In the genomic region with DNA sequence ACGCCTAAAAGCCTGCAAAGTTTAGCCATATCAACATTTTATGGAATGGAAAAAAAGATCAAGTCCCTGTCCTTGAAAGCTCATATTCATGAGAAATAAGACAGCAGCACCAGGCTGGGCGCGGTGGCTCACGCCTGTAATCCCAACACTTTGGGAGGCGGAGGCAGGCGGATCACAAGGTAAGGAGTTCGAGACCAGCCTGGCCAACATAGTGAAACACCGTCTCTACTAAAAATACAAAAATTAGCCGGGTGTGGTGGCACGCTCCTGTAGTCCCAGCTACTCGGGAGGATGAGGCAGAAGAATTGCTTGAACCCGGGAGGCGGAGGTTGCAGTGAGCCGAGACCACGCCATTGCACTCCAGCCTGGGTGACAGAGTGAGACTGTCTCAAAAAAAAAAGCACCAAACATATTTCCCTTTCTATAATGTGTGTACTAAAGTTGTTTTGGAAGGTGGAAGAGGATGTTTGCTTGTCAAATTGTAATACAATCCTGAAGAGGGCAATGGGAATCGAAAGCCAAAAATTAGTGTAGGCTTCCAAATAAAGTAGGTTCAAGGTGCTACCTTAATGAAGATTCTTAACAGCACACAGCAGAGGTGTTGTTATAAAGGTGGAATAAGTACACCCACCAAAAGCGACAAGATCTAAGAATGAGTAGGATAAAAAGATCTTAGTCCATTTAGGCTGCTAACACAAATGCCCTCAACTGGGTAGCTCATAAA, we compare ENCODE assay signal across 8 cellular contexts. TPM values are rescaled to one million over a fixed set of nuclear protein-coding genes. Genes with fewer than 3 reads are reported as not detected.
DNase-seq lines count a peak whose midpoint lies in the region; ATAC-seq and TF ChIP-seq lines count a peak whose summit lies in the region.
"Not testable (repeated sequence)": the region's sequence is repeated elsewhere in the genome, so short reads cannot be mapped to it uniquely, and the experiment has no call there.

No MANE protein-coding gene starts in this region.

- H3K27me3 Mint-ChIP-seq in activated CD8-positive, alpha-beta T cell treated with anti-CD3 and anti-CD28 coated beads, Interleukin-2, amount 10 ng/mL, durations not matched to agents 7 days and 5 days (ENCODE audit: low read depth); memory B cell; type B pancreatic cell: not testable (repeated sequence)

- TF ChIP-seq CTCF in GM06990 (IDR thresholded peaks at IDR 0.05; ENCODE audit: insufficient read depth, low read length, poor library complexity, severe bottlenecking); mammary epithelial cell (conservative IDR thresholded peaks at IDR 0.05 in 1 of 2, IDR thresholded peaks at IDR 0.05 in 1 of 2; ENCODE audit: extremely low read depth in 1 of 2, insufficient read depth in 1 of 2, low read depth in 1 of 2, low read length in 2 of 2); fibroblast of pulmonary artery (IDR thresholded peaks at IDR 0.05; ENCODE audit: low read length, missing control alignments); prostate gland (IDR thresholded peaks at IDR 0.05); type B pancreatic cell (conservative IDR thresholded peaks at IDR 0.05): not testable (repeated sequence)

- ATAC-seq in activated CD8-positive, alpha-beta T cell treated with anti-CD3 and anti-CD28 coated beads, Interleukin-2, amount 10 ng/mL, durations not matched to agents 7 days and 5 days; memory B cell (ENCODE audit: low read depth): not testable (repeated sequence)

- POLR2A ChIA-PET in activated CD8-positive, alpha-beta T cell treated with anti-CD3 and anti-CD28 coated beads, Interleukin-2, amount 10 ng/mL, durations not matched to agents 7 days and 5 days (lab: Charles Lee) = interaction anchor here (0.7 to 4.6 kb wide), 10 partner anchors 10 to 328 kb away, joined by 3 to 37 read pairs (median 8); a partner anchor contains a TSS

- peak overlapping the region; percentile 79 for H3K4me2 ChIP-seq in mammary epithelial cell (ENCODE audit: insufficient read depth, low read depth, low read length)

- not testable (repeated sequence) for H3K27me3 ChIP-seq in GM06990 (replicated peaks; ENCODE audit: control insufficient read depth, insufficient read depth, low read length); NT2/D1 (ENCODE audit: insufficient read depth, insufficient read length); mammary epithelial cell (ENCODE audit: insufficient read depth, low read length); prostate gland (replicated peaks; ENCODE audit: insufficient read depth)

- not testable (repeated sequence) for TF ChIP-seq POLR2A in prostate gland (IDR thresholded peaks at IDR 0.05)

- dilution Hi-C loops in mammary epithelial cell (cut with HindIII; ENCODE audit: low sequenced_read_pairs) = not testable (repeated sequence)

- H3K9me3 ChIP-seq in NT2/D1 (ENCODE audit: insufficient read depth, low read length); mammary epithelial cell (replicated peaks; ENCODE audit: insufficient read depth, low read length); prostate gland: not testable (repeated sequence)

- not testable (repeated sequence) for DNase-seq in GM06990 (ENCODE audit: extremely low read depth, insufficient read length); NT2/D1 (ENCODE audit: low read depth, low spot score); activated CD8-positive, alpha-beta T cell treated with anti-CD3 and anti-CD28 coated beads, Interleukin-2, amount 10 ng/mL, durations not matched to agents 7 days and 5 days; mammary epithelial cell; fibroblast of pulmonary artery (ENCODE audit: low read depth); memory B cell (ENCODE audit: low spot score in 2 of 2); prostate gland (ENCODE audit: low spot score); type B pancreatic cell (ENCODE audit: extremely low spot score, unreplicated experiment)

- peaks cover 53% of the 10 kb centered on the region for H3K4me1 Mint-ChIP-seq in activated CD8-positive, alpha-beta T cell treated with anti-CD3 and anti-CD28 coated beads, Interleukin-2, amount 10 ng/mL, durations not matched to agents 7 days and 5 days (ENCODE audit: low read depth)
- H3K4me1 Mint-ChIP-seq in memory B cell (peaks cover 19% of the 10 kb centered on the region), type B pancreatic cell (ENCODE audit: unreplicated experiment) (peaks cover 20% of the 10 kb centered on the region)

- not testable (repeated sequence) for H3K9me3 Mint-ChIP-seq in activated CD8-positive, alpha-beta T cell treated with anti-CD3 and anti-CD28 coated beads, Interleukin-2, amount 10 ng/mL, durations not matched to agents 7 days and 5 days (ENCODE audit: insufficient read depth); memory B cell; type B pancreatic cell

- not testable (repeated sequence) for H3K4me1 ChIP-seq in NT2/D1 (ENCODE audit: insufficient read depth, insufficient read length); mammary epithelial cell (ENCODE audit: insufficient read depth, low read length); prostate gland (replicated peaks)

- H3K4me3 Mint-ChIP-seq in activated CD8-positive, alpha-beta T cell treated with anti-CD3 and anti-CD28 coated beads, Interleukin-2, amount 10 ng/mL, durations not matched to agents 7 days and 5 days = peak overlapping the region; percentile 96
- H3K4me3 Mint-ChIP-seq in memory B cell = peak overlapping the region; percentile 95
- H3K4me3 Mint-ChIP-seq in type B pancreatic cell = peak overlapping the region; percentile 95

- H4K20me1 ChIP-seq in mammary epithelial cell (ENCODE audit: insufficient read depth, low read length) = not testable (repeated sequence)

- intact Hi-C loops in mammary epithelial cell (cut with micrococcal nuclease) = not testable (repeated sequence)
- intact Hi-C loops in prostate gland (cut with DNase I) = loop anchor here (5.0 kb wide), 3 partner anchors 68 to 328 kb away; a partner anchor contains a TSS

- not testable (repeated sequence) for H3K9ac ChIP-seq in NT2/D1 (ENCODE audit: insufficient read length, low read depth)
- H3K9ac ChIP-seq in mammary epithelial cell (ENCODE audit: insufficient read depth, low read length) = peak overlapping the region; percentile 92

- CTCF ChIA-PET in activated CD8-positive, alpha-beta T cell treated with anti-CD3 and anti-CD28 coated beads, Interleukin-2, amount 10 ng/mL, durations not matched to agents 7 days and 5 days (lab: Charles Lee) = interaction anchor here (1.6 to 2.5 kb wide), 3 partner anchors 9 to 324 kb away, joined by 3 to 15 read pairs (median 13); a partner anchor contains a TSS
- CTCF ChIA-PET in mammary epithelial cell (lab: Charles Lee; ENCODE audit: low non-redundant PET) = interaction anchor here (0.6 kb wide), 1 partner anchor 322 kb away, joined by 4 read pairs; no protein-coding TSS in a partner anchor

- in situ Hi-C loops in mammary epithelial cell (cut with MboI; ENCODE audit: low sequenced_read_pairs in 2 of 2) = loop anchor here (10.0 kb wide), 2 partner anchors 311 to 321 kb away; no protein-coding TSS in a partner anchor

- H3K27ac ChIP-seq in mammary epithelial cell (ENCODE audit: insufficient read depth, low read depth, low read length) = peak overlapping the region; percentile 64
- H3K27ac ChIP-seq in prostate gland = peak overlapping the region; percentile 97 to 98

- H3K4me3 ChIP-seq in GM06990 (replicated peaks; ENCODE audit: low read depth, low read length) (peak overlapping the region; percentile 67), NT2/D1 (ENCODE audit: insufficient read length, low read depth) (peak overlapping the region; percentile 76), mammary epithelial cell (replicated peaks in 1 of 3; ENCODE audit: insufficient read depth in 1 of 3, low read depth in 2 of 3, low read length in 3 of 3) (peak overlapping the region; percentile 80 to 95 (median 91)), fibroblast of pulmonary artery (replicated peaks; ENCODE audit: low read depth, low read length) (peak overlapping the region; percentile 88), prostate gland (peak overlapping the region; percentile 75 to 96)

- H3K27ac Mint-ChIP-seq in activated CD8-positive, alpha-beta T cell treated with anti-CD3 and anti-CD28 coated beads, Interleukin-2, amount 10 ng/mL, durations not matched to agents 7 days and 5 days = peak overlapping the region; percentile 97
- H3K27ac Mint-ChIP-seq in memory B cell (peak overlapping the region; percentile 97), type B pancreatic cell (peak overlapping the region; percentile 93)

- not testable (repeated sequence) for BruUV-seq in mammary epithelial cell (replicated peaks; lab: Mats Ljungman, UMichigan)

- H3K36me3 Mint-ChIP-seq in activated CD8-positive, alpha-beta T cell treated with anti-CD3 and anti-CD28 coated beads, Interleukin-2, amount 10 ng/mL, durations not matched to agents 7 days and 5 days (ENCODE audit: low read depth) = peaks cover 14% of the 10 kb centered on the region
- H3K36me3 Mint-ChIP-seq in memory B cell, type B pancreatic cell: not testable (repeated sequence)

- peaks cover 54% of the 10 kb centered on the region for H3K79me2 ChIP-seq in mammary epithelial cell (ENCODE audit: insufficient read depth, low read length)

- WGBS in mammary epithelial cell (ENCODE audit: low coverage, missing lambda C conversion rate) = 84% methylated on average over 12 of the region's 17 CpGs
- WGBS in prostate gland = 83% methylated on average over 17 of the region's 17 CpGs

- H3K36me3 ChIP-seq in GM06990 (ENCODE audit: control insufficient read depth, insufficient read depth, low read length); NT2/D1 (ENCODE audit: insufficient read depth, insufficient read length, low read length); mammary epithelial cell (ENCODE audit: insufficient read depth, low read length); prostate gland: not testable (repeated sequence)

- peak overlapping the region; percentile 98 for H2AFZ ChIP-seq in mammary epithelial cell (ENCODE audit: low read depth, low read length)

RNA-seq across cellular contexts. Expression of a gene that starts 1.2 kb away (rescaled TPM):
- 10 to 100 TPM; 48.2 to 50.2 TPM for total RNA-seq in activated CD8-positive, alpha-beta T cell treated with anti-CD3 and anti-CD28 coated beads, Interleukin-2, amount 10 ng/mL, durations not matched to agents 7 days and 5 days
- total RNA-seq in mammary epithelial cell = 100 to 1,000 TPM in 1 of 2 donors, 10 to 100 TPM in 1; 97.6 to 169 TPM
- 45.6 TPM for polyA plus RNA-seq in mammary epithelial cell
- polyA minus RNA-seq in mammary epithelial cell = 179 TPM
- 100 to 1,000 TPM in 1 of 2 donors, 10 to 100 TPM in 1; 54.7 to 102 TPM for total RNA-seq in prostate gland
- 64.0 and 84.8 TPM in 2 replicates for total RNA-seq in type B pancreatic cell (ENCODE audit: low replicate concordance)

RNA-seq across cellular contexts. Expression of a gene that starts 9.9 kb away (rescaled TPM):
- 10 to 100 TPM; 25.4 to 26.7 TPM for total RNA-seq in activated CD8-positive, alpha-beta T cell treated with anti-CD3 and anti-CD28 coated beads, Interleukin-2, amount 10 ng/mL, durations not matched to agents 7 days and 5 days
- total RNA-seq in mammary epithelial cell (10 to 100 TPM; 15.3 to 18.2 TPM), prostate gland (10 to 100 TPM; 13.2 to 22.3 TPM), type B pancreatic cell (ENCODE audit: low replicate concordance) (15.0 and 20.1 TPM in 2 replicates)
- polyA plus RNA-seq in mammary epithelial cell = 14.3 TPM
- 12.6 TPM for polyA minus RNA-seq in mammary epithelial cell
